In the genomic region with DNA sequence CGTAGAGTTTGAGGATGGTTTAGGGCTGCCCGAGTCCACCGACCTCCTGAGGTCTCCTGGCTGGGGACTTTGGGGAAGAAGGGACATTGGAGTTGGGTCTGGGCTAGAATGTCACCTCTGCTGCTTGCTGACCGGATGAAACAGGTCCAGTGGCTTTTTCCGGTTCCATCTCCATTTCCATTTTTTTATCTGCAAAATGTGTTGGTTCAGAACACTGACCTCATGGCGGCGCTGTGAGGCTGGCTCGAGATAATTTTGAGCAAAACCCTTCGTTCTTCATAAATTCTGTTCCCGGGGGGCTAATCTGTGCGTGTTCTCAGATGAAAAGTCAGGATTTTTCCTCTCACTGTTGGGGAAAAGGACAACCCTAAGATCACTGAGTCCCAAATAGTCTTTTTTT, we compare ENCODE assay signal across 12 cellular contexts. TPM values are rescaled to one million over a fixed set of nuclear protein-coding genes. Genes with fewer than 3 reads are reported as not detected.
DNase-seq lines count a peak whose midpoint lies in the region; ATAC-seq and TF ChIP-seq lines count a peak whose summit lies in the region.
"Had no signal": no experiment of that assay in that cellular context is flagged by ENCODE, and none has a peak within 500 bp of the region (broad histone marks: within the 10 kb centered on the region; RNA-seq: fewer than 3 reads in every experiment).

No MANE protein-coding gene starts in this region.

- CTCF ChIA-PET in GM10248 (lab: Yijun Ruan, JAX) = no interaction called here

- POLR2A ChIA-PET in GM10248 (lab: Yijun Ruan, JAX) = no interaction called here

- in situ Hi-C loops in GM13977 (cut with MboI; ENCODE audit: low pct_unique_long_range_greater_than_20kb, low sequenced_read_pairs, unreplicated experiment) = no loop called here

- H3K27ac ChIP-seq in C4-2B (no peak overlapping the region), WERI-Rb-1 (no peak overlapping the region)

- ATAC-seq in esophagus mucosa = no peak
- ATAC-seq: natural killer cell treated with Interleukin-12 subunit alpha and Interleukin-12 subunit beta and Interleukin-15 and Interleukin-18, amount 100 ng/mL, for 72 hours had no signal

- H3K36me3 ChIP-seq in WERI-Rb-1 = no peaks in the 10 kb centered on the region
- no peaks in the 10 kb centered on the region for H3K36me3 ChIP-seq in kidney epithelial cell (ENCODE audit: control insufficient read depth, insufficient read depth, low read length)

- no peak overlapping the region for H3K4me3 ChIP-seq in WERI-Rb-1 (ENCODE audit: low read depth, low read length)
- H3K4me3 ChIP-seq in kidney epithelial cell (ENCODE audit: low read depth, low read length) = no peak overlapping the region

- TF ChIP-seq CTCF in C4-2B (conservative IDR thresholded peaks at IDR 0.05) = peak; percentile 55
- peak; percentile 39 for TF ChIP-seq CTCF in GM13977 (IDR thresholded peaks at IDR 0.05; ENCODE audit: extremely low read depth, insufficient read depth, missing control alignments)
- peak; percentile 66 for TF ChIP-seq CTCF in WERI-Rb-1 (IDR thresholded peaks at IDR 0.05; ENCODE audit: low read depth, low read length)
- peak; percentile 19 for TF ChIP-seq CTCF in kidney epithelial cell (IDR thresholded peaks at IDR 0.05; ENCODE audit: insufficient read depth, low read length, poor library complexity, severe bottlenecking)
- no peak for TF ChIP-seq CTCF in GM10248 (IDR thresholded peaks at IDR 0.05; ENCODE audit: control extremely low read depth, extremely low read depth, low read depth, missing control alignments)

- DNase-seq in GM13977 (ENCODE audit: low spot score) (no peak), WERI-Rb-1 (peak; percentile 40), kidney epithelial cell (ENCODE audit: low read depth) (no peak), GM10248 (ENCODE audit: extremely low spot score) (no peak), NCI-H2171 (lab: John Stamatoyannopoulos, UW) (no peak)
- DNase-seq in activated naive CD4-positive, alpha-beta T cell (lab: John Stamatoyannopoulos, UW) = no peak
- DNase-seq: cerebellar nuclear complex, NCI-H446 had no signal

- H3K9me3 ChIP-seq in WERI-Rb-1 (ENCODE audit: severe bottlenecking) = no peaks in the 10 kb centered on the region

- H3K27me3 ChIP-seq in WERI-Rb-1 (ENCODE audit: insufficient read depth, low read depth, severe bottlenecking) (no peaks in the 10 kb centered on the region), kidney epithelial cell (ENCODE audit: control insufficient read depth, insufficient read depth, low read length) (no peaks in the 10 kb centered on the region)

RNA-seq across cellular contexts. Expression of a gene that starts 11.7 kb away (rescaled TPM):
- total RNA-seq in kidney epithelial cell (not detected in 2 replicates), esophagus mucosa (1.7 TPM)
- total RNA-seq: natural killer cell treated with Interleukin-12 subunit alpha and Interleukin-12 subunit beta and Interleukin-15 and Interleukin-18, amount 100 ng/mL, for 72 hours; T-helper 2 cell treated with Interferon-gamma antibody and Interleukin-4, amounts not matched to agents 100 ng/mL and 5 ng/mL, for 36 hours had no signal
